In the genomic region with DNA sequence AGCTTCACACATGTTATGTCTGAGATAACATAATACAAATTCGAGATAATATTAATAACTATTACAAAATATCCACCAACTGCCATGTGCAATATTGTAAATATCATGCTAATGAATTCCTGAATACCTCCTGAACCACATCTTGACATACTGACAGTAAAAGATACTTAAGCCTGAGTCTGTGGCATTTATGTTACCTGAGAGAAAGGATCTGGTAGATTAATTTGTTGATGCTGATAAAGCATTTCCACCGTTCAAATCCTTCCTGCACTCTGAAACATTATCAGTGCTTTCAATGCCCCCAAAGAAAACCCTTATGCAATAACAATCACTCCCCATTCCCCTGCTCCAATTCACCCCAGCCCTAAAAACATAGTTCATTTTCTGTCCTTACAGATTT, we compare ENCODE assay signal across 34 cellular contexts.
"Had no signal": no experiment of that assay in that cellular context is flagged by ENCODE, and none has a peak within 500 bp of the region (broad histone marks: within the 10 kb centered on the region; RNA-seq: fewer than 3 reads in every experiment).

No MANE protein-coding gene starts in this region.

- H3K4me3 ChIP-seq: MG63 had no signal

- H3K27ac ChIP-seq: KMS-11 had no signal

- H3K4me2 ChIP-seq: KMS-11 had no signal

- H3K36me3 ChIP-seq: MG63 had no signal

- H3K27me3 ChIP-seq: MG63 had no signal

- DNase-seq: Karpas-422, Kasumi-1, MG63, MM.1S, MV-4-11, NCI-H1048, NCI-H1092, NCI-H1092 treated with DMSO at 0.1 percent for 48 hours, NCI-H1105, NCI-H1105 treated with DMSO at 0.1 percent for 48 hours, NCI-H1417, NCI-H1417 treated with DMSO at 0.1 percent for 48 hours, NCI-H1436, NCI-H1436 treated with DMSO at 0.1 percent for 48 hours, NCI-H146, NCI-H1694, NCI-H1694 treated with DMSO at 0.1 percent for 48 hours, NCI-H187, NCI-H187 treated with DMSO at 0.1 percent for 48 hours, NCI-H1930, NCI-H2029, NCI-H2029 treated with DMSO at 0.1 percent for 48 hours, NCI-H2081, NCI-H2081 treated with DMSO at 0.1 percent for 48 hours, NCI-H2107, NCI-H2171, NCI-H2171 treated with DMSO at 0.1 percent for 48 hours, NCI-H2227 treated with DMSO at 0.1 percent for 48 hours, NCI-H226, NCI-H345, NCI-H446, NCI-H446 treated with DMSO at 0.1 percent for 48 hours, NCI-H510A had no signal

- H3K9me3 ChIP-seq: MG63 had no signal

- H3K9ac ChIP-seq: KMS-11 had no signal
